29 cellular contexts compared by ENCODE assay signal in genomic region chr10:119331031-119331430, GRCh38.
DNase-seq lines count a peak whose midpoint lies in the region; ATAC-seq and TF ChIP-seq lines count a peak whose summit lies in the region.
"Had no signal": no experiment of that assay in that cellular context is flagged by ENCODE, and none has a peak within 500 bp of the region (broad histone marks: within the 10 kb centered on the region; RNA-seq: fewer than 3 reads in every experiment).

No MANE protein-coding gene starts in this region.

- no peaks in the 10 kb centered on the region for H3K9me3 ChIP-seq in CD8-positive, alpha-beta T cell (ENCODE audit: low read length)
- H3K9me3 ChIP-seq in esophagus squamous epithelium (no peaks in the 10 kb centered on the region), right cardiac atrium (ENCODE audit: control insufficient read depth, low read length) (no peaks in the 10 kb centered on the region), MG63 (no peaks in the 10 kb centered on the region)
- H3K9me3 ChIP-seq: BE2C, breast epithelium, thyroid gland had no signal

- WGBS in esophagus squamous epithelium, 2 donors = 73 to 96% methylated on average over 9 to 12 of the region's 15 CpGs
- 42% methylated on average over 15 of the region's 15 CpGs for WGBS in right cardiac atrium

- CTCF ChIA-PET in CD8-positive, alpha-beta T cell (lab: Charles Lee) = interaction anchor here (1.5 to 1.6 kb wide), 2 partner anchors 21 to 125 kb away, joined by 3 to 4 read pairs; no protein-coding TSS in a partner anchor

- H3K27ac Mint-ChIP-seq in CD8-positive, alpha-beta T cell = peak overlapping the region; percentile 41
- H3K27ac Mint-ChIP-seq in progenitor cell of endocrine pancreas = peak overlapping the region; percentile 73
- H3K27ac Mint-ChIP-seq: activated CD4-positive, alpha-beta memory T cell treated with anti-CD3 and anti-CD28 coated beads, Interleukin-2, amount 10 ng/mL, durations not matched to agents 7 days and 5 days; activated naive CD4-positive, alpha-beta T cell treated with anti-CD3 and anti-CD28 coated beads, Interleukin-2, amount 10 ng/mL, durations not matched to agents 7 days and 5 days; stimulated activated naive CD8-positive, alpha-beta T cell treated with anti-CD3 and anti-CD28 coated beads, Interleukin-15, amount 100 ng/mL, for 72 hours had no signal

- H3K4me3 Mint-ChIP-seq in CD8-positive, alpha-beta T cell = no peak overlapping the region
- no peak overlapping the region for H3K4me3 Mint-ChIP-seq in progenitor cell of endocrine pancreas (ENCODE audit: low read depth)
- H3K4me3 Mint-ChIP-seq: activated CD4-positive, alpha-beta memory T cell treated with anti-CD3 and anti-CD28 coated beads, Interleukin-2, amount 10 ng/mL, durations not matched to agents 7 days and 5 days; activated naive CD4-positive, alpha-beta T cell treated with anti-CD3 and anti-CD28 coated beads, Interleukin-2, amount 10 ng/mL, durations not matched to agents 7 days and 5 days; stimulated activated naive CD8-positive, alpha-beta T cell treated with anti-CD3 and anti-CD28 coated beads, Interleukin-15, amount 100 ng/mL, for 72 hours had no signal

- peaks cover 39% of the 10 kb centered on the region for H3K36me3 Mint-ChIP-seq in CD8-positive, alpha-beta T cell
- peaks cover 2% of the 10 kb centered on the region for H3K36me3 Mint-ChIP-seq in progenitor cell of endocrine pancreas (ENCODE audit: insufficient read depth)

- TF ChIP-seq CTCF in CD8-positive, alpha-beta T cell (IDR thresholded peaks at IDR 0.05) = no peak
- no peak for TF ChIP-seq CTCF in esophagus squamous epithelium (IDR thresholded peaks at IDR 0.05)
- no peak for TF ChIP-seq CTCF in progenitor cell of endocrine pancreas (IDR thresholded peaks at IDR 0.05; ENCODE audit: unreplicated experiment)

- no peak for ATAC-seq in CD8-positive, alpha-beta T cell
- ATAC-seq in right cardiac atrium = peak; percentile 28 to 31
- ATAC-seq in GM18520 (IDR thresholded peaks at IDR 0.05; ENCODE audit: unreplicated experiment) = no peak
- ATAC-seq: stimulated activated naive CD8-positive, alpha-beta T cell treated with anti-CD3 and anti-CD28 coated beads, Interleukin-15, amount 100 ng/mL, for 72 hours had no signal

- H3K36me3 ChIP-seq in CD8-positive, alpha-beta T cell (ENCODE audit: insufficient read depth, low read length) = no peaks in the 10 kb centered on the region
- H3K36me3 ChIP-seq in esophagus squamous epithelium (peaks cover 0 to 8% (median 0%) of the 10 kb centered on the region in 3 donors), MG63 (no peaks in the 10 kb centered on the region)
- H3K36me3 ChIP-seq: BE2C, breast epithelium, thyroid gland had no signal

- H3K9me3 Mint-ChIP-seq in CD8-positive, alpha-beta T cell = no peaks in the 10 kb centered on the region
- H3K9me3 Mint-ChIP-seq in progenitor cell of endocrine pancreas (ENCODE audit: low read depth) = no peaks in the 10 kb centered on the region
- H3K9me3 Mint-ChIP-seq: activated CD4-positive, alpha-beta memory T cell treated with anti-CD3 and anti-CD28 coated beads, Interleukin-2, amount 10 ng/mL, durations not matched to agents 7 days and 5 days; activated naive CD4-positive, alpha-beta T cell treated with anti-CD3 and anti-CD28 coated beads, Interleukin-2, amount 10 ng/mL, durations not matched to agents 7 days and 5 days; naive B cell; stimulated activated naive CD8-positive, alpha-beta T cell treated with anti-CD3 and anti-CD28 coated beads, Interleukin-15, amount 100 ng/mL, for 72 hours had no signal

- no peak for DNase-seq in CD8-positive, alpha-beta T cell
- DNase-seq in esophagus squamous epithelium (lab: John Stamatoyannopoulos, UW) (no peak), right cardiac atrium (peak; percentile 80 to 90 (median 89)), progenitor cell of endocrine pancreas (ENCODE audit: low spot score, unreplicated experiment) (no peak), MG63 (no peak)
- no peak for DNase-seq in NK-92 treated with Interleukin-12 subunit alpha and Interleukin-12 subunit beta, amount 100 ng/mL, for 24 hours (lab: John Stamatoyannopoulos, UW)
- no peak for DNase-seq in activated CD4-positive, alpha-beta T cell treated with anti-CD3 and anti-CD28 coated beads for 48 hours
- DNase-seq: ACHN; activated CD4-positive, alpha-beta memory T cell treated with anti-CD3 and anti-CD28 coated beads, Interleukin-2, amount 10 ng/mL, durations not matched to agents 7 days and 5 days; activated CD4-positive, CD25-positive, alpha-beta regulatory T cell treated with anti-CD3 and anti-CD28 coated beads, Interleukin-2, amount 50 U/mL, for 72 hours; activated CD8-positive, alpha-beta memory T cell treated with anti-CD3 and anti-CD28 coated beads, Interleukin-2, amount 50 U/mL, for 4 hours; activated naive CD4-positive, alpha-beta T cell treated with anti-CD3 and anti-CD28 coated beads, Interleukin-2, amount 10 ng/mL, durations not matched to agents 7 days and 5 days; amygdala; BE2C; EL; H7; islet precursor cell; midbrain; naive B cell; NCI-H1417; NCI-H2081 treated with DMSO at 0.1 percent for 48 hours; occipital lobe; SHP77 treated with DMSO at 0.1 percent for 48 hours; stimulated activated CD8-positive, alpha-beta memory T cell treated with anti-CD3 and anti-CD28 coated beads, Interleukin-4, amount 100 ng/mL, for 48 hours; stimulated activated naive CD8-positive, alpha-beta T cell treated with anti-CD3 and anti-CD28 coated beads, Interleukin-15, amount 100 ng/mL, for 72 hours; thyroid gland had no signal

- no peaks in the 10 kb centered on the region for H3K27me3 Mint-ChIP-seq in CD8-positive, alpha-beta T cell (ENCODE audit: low read depth)
- no peaks in the 10 kb centered on the region for H3K27me3 Mint-ChIP-seq in progenitor cell of endocrine pancreas
- H3K27me3 Mint-ChIP-seq: activated CD4-positive, alpha-beta memory T cell treated with anti-CD3 and anti-CD28 coated beads, Interleukin-2, amount 10 ng/mL, durations not matched to agents 7 days and 5 days; activated naive CD4-positive, alpha-beta T cell treated with anti-CD3 and anti-CD28 coated beads, Interleukin-2, amount 10 ng/mL, durations not matched to agents 7 days and 5 days; naive B cell; stimulated activated naive CD8-positive, alpha-beta T cell treated with anti-CD3 and anti-CD28 coated beads, Interleukin-15, amount 100 ng/mL, for 72 hours had no signal

- H3K4me1 ChIP-seq in CD8-positive, alpha-beta T cell (ENCODE audit: insufficient read depth, low read length) = no peaks in the 10 kb centered on the region
- peaks cover 0 to 47% (median 8%) of the 10 kb centered on the region in 3 donors for H3K4me1 ChIP-seq in esophagus squamous epithelium
- H3K4me1 ChIP-seq in right cardiac atrium (ENCODE audit: control insufficient read depth, insufficient read depth, low read length) = peaks cover 16% of the 10 kb centered on the region
- H3K4me1 ChIP-seq: BE2C, breast epithelium had no signal

- H3K27me3 ChIP-seq in CD8-positive, alpha-beta T cell (ENCODE audit: insufficient read depth, low read length) = no peaks in the 10 kb centered on the region
- H3K27me3 ChIP-seq in esophagus squamous epithelium (no peaks in the 10 kb centered on the region), right cardiac atrium (ENCODE audit: control insufficient read depth, insufficient read depth) (no peaks in the 10 kb centered on the region), MG63 (no peaks in the 10 kb centered on the region)
- H3K27me3 ChIP-seq: BE2C, breast epithelium, thyroid gland had no signal

- peaks cover 5% of the 10 kb centered on the region for H3K4me1 Mint-ChIP-seq in CD8-positive, alpha-beta T cell (ENCODE audit: low read depth)
- peaks cover 17% of the 10 kb centered on the region for H3K4me1 Mint-ChIP-seq in progenitor cell of endocrine pancreas (ENCODE audit: low read depth)

- TF ChIP-seq POLR2A in esophagus squamous epithelium (IDR thresholded peaks at IDR 0.05) = no peak

- H3K27ac ChIP-seq in CD8-positive, alpha-beta T cell (ENCODE audit: low read depth, low read length) = no peak overlapping the region
- H3K27ac ChIP-seq in esophagus squamous epithelium (peak overlapping the region; percentile 15 to 70 (median 58)), right cardiac atrium (ENCODE audit: low read length) (peak overlapping the region; percentile 59)
- H3K27ac ChIP-seq: KMS-11, thyroid gland had no signal

- POLR2A ChIA-PET in CD8-positive, alpha-beta T cell (lab: Charles Lee) = no interaction called here

- intact Hi-C loops in CD8-positive, alpha-beta T cell (cut with DNase I, micrococcal nuclease) = no loop called here
- intact Hi-C loops in esophagus squamous epithelium (cut with DNase I) (no loop called here), right cardiac atrium (cut with DNase I) (loop anchor here in 2 of 4 donors (10.0 kb wide), 2 partner anchors 46 to 126 kb away; partner anchors contain the start of gene GRK5 (in 1 of the 2))

- H3K4me3 ChIP-seq in CD8-positive, alpha-beta T cell (ENCODE audit: low read depth, low read length) = no peak overlapping the region
- H3K4me3 ChIP-seq in esophagus squamous epithelium = no peak overlapping the region
- no peak overlapping the region for H3K4me3 ChIP-seq in right cardiac atrium (ENCODE audit: low read length)
- no peak overlapping the region for H3K4me3 ChIP-seq in MG63
- H3K4me3 ChIP-seq: breast epithelium, thyroid gland had no signal

Comparison
In these comparisons a context has a peak if more than half of its experiments do, and no peak if none do; other contexts are left out.
1. ATAC-seq: peak in right cardiac atrium (2 of 2); none in CD8-positive, alpha-beta T cell (single experiment) and GM18520 (single experiment).
2. DNase-seq: peak in right cardiac atrium (3 of 3); none in CD8-positive, alpha-beta T cell (0 of 7), esophagus squamous epithelium (single experiment), progenitor cell of endocrine pancreas (single experiment), NK-92 treated with Interleukin-12 subunit alpha and Interleukin-12 subunit beta, amount 100 ng/mL, for 24 hours (single experiment), activated CD4-positive, alpha-beta T cell treated with anti-CD3 and anti-CD28 coated beads for 48 hours (single experiment) and MG63 (single experiment).